ENCODE assay signal across 11 cellular contexts in genomic region chr7:131218727-131219128, GRCh38.
DNase-seq lines count a peak whose midpoint lies in the region; ATAC-seq and TF ChIP-seq lines count a peak whose summit lies in the region.
"Had no signal": no experiment of that assay in that cellular context is flagged by ENCODE, and none has a peak within 500 bp of the region (broad histone marks: within the 10 kb centered on the region; RNA-seq: fewer than 3 reads in every experiment).

No MANE protein-coding gene starts in this region.

- TF ChIP-seq CTCF in right atrium auricular region (IDR thresholded peaks at IDR 0.05) (no peak), fibroblast of villous mesenchyme (IDR thresholded peaks at IDR 0.05; ENCODE audit: insufficient read depth, low read depth, low read length) (no peak)

- DNase-seq in right atrium auricular region (ENCODE audit: low spot score) (no peak), cardiac septum (ENCODE audit: low spot score) (no peak), MV-4-11 (lab: John Stamatoyannopoulos, UW) (peak; percentile 98), fibroblast of villous mesenchyme (ENCODE audit: low read depth) (peak; percentile 33), occipital lobe (lab: John Stamatoyannopoulos, UW) (no peak), MG63 (no peak), NCI-H1048 (lab: John Stamatoyannopoulos, UW) (no peak)
- DNase-seq: activated T-cell treated with anti-CD3 and anti-CD28 coated beads, Interleukin-2, amount 50 U/mL, for 48 hours; naive thymus-derived CD4-positive, alpha-beta T cell had no signal

- H3K27me3 ChIP-seq in right atrium auricular region (no peaks in the 10 kb centered on the region), MG63 (no peaks in the 10 kb centered on the region)

- intact Hi-C loops in cardiac septum (cut with DNase I) = no loop called here

- H3K4me3 ChIP-seq in right atrium auricular region (no peak overlapping the region), fibroblast of villous mesenchyme (ENCODE audit: low read depth, low read length) (no peak overlapping the region), MG63 (no peak overlapping the region)
- H3K4me3 ChIP-seq: coronary artery had no signal

- H3K27ac ChIP-seq in right atrium auricular region = peak overlapping the region; percentile 68 to 79

- peaks cover 0 to 20% of the 10 kb centered on the region in 2 donors for H3K4me1 ChIP-seq in right atrium auricular region

- H3K36me3 ChIP-seq in right atrium auricular region (no peaks in the 10 kb centered on the region), MG63 (no peaks in the 10 kb centered on the region)

- no peaks in the 10 kb centered on the region for H3K9me3 ChIP-seq in right atrium auricular region
- H3K9me3 ChIP-seq in MG63 = no peaks in the 10 kb centered on the region

- ATAC-seq in HG03045 (IDR thresholded peaks at IDR 0.05; ENCODE audit: unreplicated experiment) = no peak

Comparison
In these comparisons a context has a peak if more than half of its experiments do, and no peak if none do; other contexts are left out.
1. DNase-seq: peak in MV-4-11 (single experiment) and fibroblast of villous mesenchyme (single experiment); none in right atrium auricular region (single experiment), cardiac septum (single experiment), occipital lobe (single experiment), MG63 (single experiment) and NCI-H1048 (single experiment).